Comparison of ENCODE assay signal across 1 cellular context in genomic region chr1:101251504-101251903, GRCh38.
TF ChIP-seq lines count a peak whose summit lies in the region.

No MANE protein-coding gene starts in this region.

TF ChIP-seq in endothelial cell of umbilical vein, 7 proteins besides CTCF, POLR2A, EP300 and RAD21:
- TF ChIP-seq MAX (IDR thresholded peaks at IDR 0.05; ENCODE audit: insufficient read depth, insufficient read length) (no peak), FOS (IDR thresholded peaks at IDR 0.05; ENCODE audit: borderline replicate concordance, insufficient read depth, low read length) (no peak), POLR2AphosphoS5 (IDR thresholded peaks at IDR 0.05; ENCODE audit: insufficient read depth, low read depth, low read length) (no peak)
TF ChIP-seq in endothelial cell of umbilical vein: peak in this region for 0.
